Comparison of ENCODE assay signal across 12 cellular contexts in the genomic region with DNA sequence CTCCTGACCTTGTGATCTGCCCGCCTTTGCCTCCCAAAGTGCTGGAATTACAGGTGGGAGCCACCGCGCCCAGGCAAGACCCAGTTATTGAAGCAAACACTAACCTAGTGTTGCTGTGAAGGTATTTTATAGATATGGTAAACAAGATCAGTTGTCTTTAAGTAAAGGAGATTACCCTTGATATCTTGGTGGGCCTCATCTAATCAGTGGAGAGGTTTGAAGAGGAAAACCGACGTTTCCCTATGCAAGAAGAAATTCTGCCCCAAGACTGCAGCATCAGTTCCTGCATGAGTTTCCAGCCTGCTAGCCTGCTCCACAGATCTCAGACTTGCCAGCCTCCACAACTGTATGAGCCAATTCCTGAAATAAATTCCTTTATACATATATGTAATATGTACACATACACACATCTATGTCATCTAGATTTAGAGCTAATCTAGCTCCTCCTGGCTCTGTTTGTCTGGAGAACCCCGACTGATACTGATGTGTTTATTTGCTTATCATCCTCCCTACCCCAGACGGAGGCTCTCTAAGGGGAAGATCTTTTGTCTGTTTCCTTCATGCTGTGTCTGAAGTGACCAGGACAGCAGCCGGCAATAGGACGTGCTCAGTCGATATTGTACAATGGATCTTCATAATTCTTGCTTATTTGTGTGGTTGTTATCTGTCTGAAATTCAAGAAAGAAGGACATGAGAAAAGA.
DNase-seq lines count a peak whose midpoint lies in the region; ATAC-seq and TF ChIP-seq lines count a peak whose summit lies in the region.
"Had no signal": no experiment of that assay in that cellular context is flagged by ENCODE, and none has a peak within 500 bp of the region (broad histone marks: within the 10 kb centered on the region; RNA-seq: fewer than 3 reads in every experiment).

No MANE protein-coding gene starts in this region.

- H3K27me3 ChIP-seq in layer of hippocampus (ENCODE audit: control insufficient read depth, insufficient read depth, low read length): no peaks in the 10 kb centered on the region

- DNase-seq in Right ventricle myocardium inferior (ENCODE audit: missing footprints): no peak
- DNase-seq in left cardiac atrium: no peak
- no peak for DNase-seq in activated T-cell treated with anti-CD3 and anti-CD28 coated beads, Interleukin-2, amount 50 U/mL, for 72 hours
- peak; percentile 10 for DNase-seq in type B pancreatic cell (ENCODE audit: extremely low spot score, unreplicated experiment)
- DNase-seq in left lobe of liver (ENCODE audit: low spot score): no peak
- no peak for DNase-seq in stimulated activated CD4-positive, alpha-beta T cell treated with anti-CD3 and anti-CD28 coated beads, Interleukin-4, amount 100 ng/mL, for 4 hours
- no peak for DNase-seq in AG08396 (ENCODE audit: low spot score)
- DNase-seq: activated naive CD4-positive, alpha-beta T cell; cerebellar nuclear complex; erythroblast had no signal

- peaks cover 9% of the 10 kb centered on the region for H3K27me3 Mint-ChIP-seq in activated T-cell treated with anti-CD3 and anti-CD28 coated beads, Interleukin-2, amount 50 U/mL, for 72 hours (ENCODE audit: low read depth)
- peaks cover 16% of the 10 kb centered on the region for H3K27me3 Mint-ChIP-seq in type B pancreatic cell

- no peak overlapping the region for H3K27ac Mint-ChIP-seq in activated T-cell treated with anti-CD3 and anti-CD28 coated beads, Interleukin-2, amount 50 U/mL, for 72 hours
- peak overlapping the region; percentile 65 for H3K27ac Mint-ChIP-seq in type B pancreatic cell

- intact Hi-C loops in Right ventricle myocardium inferior (cut with DNase I) (no loop called here), left cardiac atrium (cut with DNase I) (no loop called here)

- peak overlapping the region; percentile 23 to 53 for H3K4me3 Mint-ChIP-seq in activated T-cell treated with anti-CD3 and anti-CD28 coated beads, Interleukin-2, amount 50 U/mL, for 72 hours
- H3K4me3 Mint-ChIP-seq in type B pancreatic cell: peak overlapping the region; percentile 59
- H3K4me3 Mint-ChIP-seq: CD14-positive monocyte had no signal

- ATAC-seq in Right ventricle myocardium inferior: peak; percentile 11
- ATAC-seq in left cardiac atrium: no peak
- ATAC-seq in activated T-cell treated with anti-CD3 and anti-CD28 coated beads, Interleukin-2, amount 50 U/mL, for 72 hours (replicated peaks in 1 of 2): peak in 1 of 2 donors; percentile 30
- no peak for ATAC-seq in left lobe of liver

- no peaks in the 10 kb centered on the region for H3K36me3 Mint-ChIP-seq in activated T-cell treated with anti-CD3 and anti-CD28 coated beads, Interleukin-2, amount 50 U/mL, for 72 hours (ENCODE audit: insufficient read depth in 2 of 2)
- no peaks in the 10 kb centered on the region for H3K36me3 Mint-ChIP-seq in type B pancreatic cell
- H3K36me3 Mint-ChIP-seq: CD14-positive monocyte had no signal

- H3K4me1 Mint-ChIP-seq in activated T-cell treated with anti-CD3 and anti-CD28 coated beads, Interleukin-2, amount 50 U/mL, for 72 hours (ENCODE audit: low read depth): peaks cover 13% of the 10 kb centered on the region
- peaks cover 26% of the 10 kb centered on the region for H3K4me1 Mint-ChIP-seq in type B pancreatic cell (ENCODE audit: unreplicated experiment)
- H3K4me1 Mint-ChIP-seq: CD14-positive monocyte had no signal

- H3K27ac ChIP-seq in layer of hippocampus (ENCODE audit: low read depth, low read length): peak overlapping the region; percentile 46

- H3K9me3 Mint-ChIP-seq in activated T-cell treated with anti-CD3 and anti-CD28 coated beads, Interleukin-2, amount 50 U/mL, for 72 hours: no peaks in the 10 kb centered on the region
- no peaks in the 10 kb centered on the region for H3K9me3 Mint-ChIP-seq in type B pancreatic cell
- H3K9me3 Mint-ChIP-seq: CD14-positive monocyte had no signal

- TF ChIP-seq CTCF in type B pancreatic cell (conservative IDR thresholded peaks at IDR 0.05): no peak
